ENCODE assay signal across 1 cellular context in the genomic region with DNA sequence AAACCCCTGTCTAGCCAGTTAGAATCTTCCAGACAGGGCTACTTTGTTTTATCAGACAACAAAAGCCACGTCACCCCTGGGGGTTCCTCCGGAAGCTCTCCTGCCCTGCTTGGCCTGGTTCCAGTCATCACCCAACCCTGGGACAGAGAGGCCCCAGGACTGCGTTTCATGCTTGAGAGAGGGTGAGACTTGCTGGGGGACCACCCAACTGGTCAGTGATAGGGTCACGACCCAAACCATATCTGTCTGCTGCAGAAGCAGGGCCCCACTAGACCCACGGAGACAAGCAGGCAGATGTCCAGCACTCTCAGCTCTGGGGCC.
TF ChIP-seq lines count a peak whose summit lies in the region.

No MANE protein-coding gene starts in this region.

TF ChIP-seq in HepG2, 621 proteins besides CTCF, POLR2A, EP300 and RAD21 (continued from another document and continues in another):
- TF ChIP-seq, protein P1, sequence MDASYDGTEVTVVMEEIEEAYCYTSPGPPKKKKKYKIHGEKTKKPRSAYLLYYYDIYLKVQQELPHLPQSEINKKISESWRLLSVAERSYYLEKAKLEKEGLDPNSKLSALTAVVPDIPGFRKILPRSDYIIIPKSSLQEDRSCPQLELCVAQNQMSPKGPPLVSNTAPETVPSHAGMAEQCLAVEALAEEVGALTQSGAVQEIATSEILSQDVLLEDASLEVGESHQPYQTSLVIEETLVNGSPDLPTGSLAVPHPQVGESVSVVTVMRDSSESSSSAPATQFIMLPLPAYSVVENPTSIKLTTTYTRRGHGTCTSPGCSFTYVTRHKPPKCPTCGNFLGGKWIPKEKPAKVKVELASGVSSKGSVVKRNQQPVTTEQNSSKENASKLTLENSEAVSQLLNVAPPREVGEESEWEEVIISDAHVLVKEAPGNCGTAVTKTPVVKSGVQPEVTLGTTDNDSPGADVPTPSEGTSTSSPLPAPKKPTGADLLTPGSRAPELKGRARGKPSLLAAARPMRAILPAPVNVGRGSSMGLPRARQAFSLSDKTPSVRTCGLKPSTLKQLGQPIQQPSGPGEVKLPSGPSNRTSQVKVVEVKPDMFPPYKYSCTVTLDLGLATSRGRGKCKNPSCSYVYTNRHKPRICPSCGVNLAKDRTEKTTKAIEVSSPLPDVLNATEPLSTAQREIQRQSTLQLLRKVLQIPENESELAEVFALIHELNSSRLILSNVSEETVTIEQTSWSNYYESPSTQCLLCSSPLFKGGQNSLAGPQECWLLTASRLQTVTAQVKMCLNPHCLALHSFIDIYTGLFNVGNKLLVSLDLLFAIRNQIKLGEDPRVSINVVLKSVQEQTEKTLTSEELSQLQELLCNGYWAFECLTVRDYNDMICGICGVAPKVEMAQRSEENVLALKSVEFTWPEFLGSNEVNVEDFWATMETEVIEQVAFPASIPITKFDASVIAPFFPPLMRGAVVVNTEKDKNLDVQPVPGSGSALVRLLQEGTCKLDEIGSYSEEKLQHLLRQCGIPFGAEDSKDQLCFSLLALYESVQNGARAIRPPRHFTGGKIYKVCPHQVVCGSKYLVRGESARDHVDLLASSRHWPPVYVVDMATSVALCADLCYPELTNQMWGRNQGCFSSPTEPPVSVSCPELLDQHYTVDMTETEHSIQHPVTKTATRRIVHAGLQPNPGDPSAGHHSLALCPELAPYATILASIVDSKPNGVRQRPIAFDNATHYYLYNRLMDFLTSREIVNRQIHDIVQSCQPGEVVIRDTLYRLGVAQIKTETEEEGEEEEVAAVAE (CRISPR knock-in tag; IDR thresholded peaks at IDR 0.05; ENCODE audit: borderline replicate concordance) = no peak
- TF ChIP-seq, protein P2, sequence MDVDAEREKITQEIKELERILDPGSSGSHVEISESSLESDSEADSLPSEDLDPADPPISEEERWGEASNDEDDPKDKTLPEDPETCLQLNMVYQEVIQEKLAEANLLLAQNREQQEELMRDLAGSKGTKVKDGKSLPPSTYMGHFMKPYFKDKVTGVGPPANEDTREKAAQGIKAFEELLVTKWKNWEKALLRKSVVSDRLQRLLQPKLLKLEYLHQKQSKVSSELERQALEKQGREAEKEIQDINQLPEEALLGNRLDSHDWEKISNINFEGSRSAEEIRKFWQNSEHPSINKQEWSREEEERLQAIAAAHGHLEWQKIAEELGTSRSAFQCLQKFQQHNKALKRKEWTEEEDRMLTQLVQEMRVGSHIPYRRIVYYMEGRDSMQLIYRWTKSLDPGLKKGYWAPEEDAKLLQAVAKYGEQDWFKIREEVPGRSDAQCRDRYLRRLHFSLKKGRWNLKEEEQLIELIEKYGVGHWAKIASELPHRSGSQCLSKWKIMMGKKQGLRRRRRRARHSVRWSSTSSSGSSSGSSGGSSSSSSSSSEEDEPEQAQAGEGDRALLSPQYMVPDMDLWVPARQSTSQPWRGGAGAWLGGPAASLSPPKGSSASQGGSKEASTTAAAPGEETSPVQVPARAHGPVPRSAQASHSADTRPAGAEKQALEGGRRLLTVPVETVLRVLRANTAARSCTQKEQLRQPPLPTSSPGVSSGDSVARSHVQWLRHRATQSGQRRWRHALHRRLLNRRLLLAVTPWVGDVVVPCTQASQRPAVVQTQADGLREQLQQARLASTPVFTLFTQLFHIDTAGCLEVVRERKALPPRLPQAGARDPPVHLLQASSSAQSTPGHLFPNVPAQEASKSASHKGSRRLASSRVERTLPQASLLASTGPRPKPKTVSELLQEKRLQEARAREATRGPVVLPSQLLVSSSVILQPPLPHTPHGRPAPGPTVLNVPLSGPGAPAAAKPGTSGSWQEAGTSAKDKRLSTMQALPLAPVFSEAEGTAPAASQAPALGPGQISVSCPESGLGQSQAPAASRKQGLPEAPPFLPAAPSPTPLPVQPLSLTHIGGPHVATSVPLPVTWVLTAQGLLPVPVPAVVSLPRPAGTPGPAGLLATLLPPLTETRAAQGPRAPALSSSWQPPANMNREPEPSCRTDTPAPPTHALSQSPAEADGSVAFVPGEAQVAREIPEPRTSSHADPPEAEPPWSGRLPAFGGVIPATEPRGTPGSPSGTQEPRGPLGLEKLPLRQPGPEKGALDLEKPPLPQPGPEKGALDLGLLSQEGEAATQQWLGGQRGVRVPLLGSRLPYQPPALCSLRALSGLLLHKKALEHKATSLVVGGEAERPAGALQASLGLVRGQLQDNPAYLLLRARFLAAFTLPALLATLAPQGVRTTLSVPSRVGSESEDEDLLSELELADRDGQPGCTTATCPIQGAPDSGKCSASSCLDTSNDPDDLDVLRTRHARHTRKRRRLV (CRISPR knock-in tag; IDR thresholded peaks at IDR 0.05) = no peak
- TF ChIP-seq FOXK1 (CRISPR knock-in tag; IDR thresholded peaks at IDR 0.05; ENCODE audit: borderline replicate concordance, low read depth) = peak; percentile 16; the same call in 1 of the 2 replicates
- no peak for TF ChIP-seq ZNF337 (CRISPR knock-in tag; IDR thresholded peaks at IDR 0.05; ENCODE audit: borderline replicate concordance, low read depth)
- TF ChIP-seq, protein P3, sequence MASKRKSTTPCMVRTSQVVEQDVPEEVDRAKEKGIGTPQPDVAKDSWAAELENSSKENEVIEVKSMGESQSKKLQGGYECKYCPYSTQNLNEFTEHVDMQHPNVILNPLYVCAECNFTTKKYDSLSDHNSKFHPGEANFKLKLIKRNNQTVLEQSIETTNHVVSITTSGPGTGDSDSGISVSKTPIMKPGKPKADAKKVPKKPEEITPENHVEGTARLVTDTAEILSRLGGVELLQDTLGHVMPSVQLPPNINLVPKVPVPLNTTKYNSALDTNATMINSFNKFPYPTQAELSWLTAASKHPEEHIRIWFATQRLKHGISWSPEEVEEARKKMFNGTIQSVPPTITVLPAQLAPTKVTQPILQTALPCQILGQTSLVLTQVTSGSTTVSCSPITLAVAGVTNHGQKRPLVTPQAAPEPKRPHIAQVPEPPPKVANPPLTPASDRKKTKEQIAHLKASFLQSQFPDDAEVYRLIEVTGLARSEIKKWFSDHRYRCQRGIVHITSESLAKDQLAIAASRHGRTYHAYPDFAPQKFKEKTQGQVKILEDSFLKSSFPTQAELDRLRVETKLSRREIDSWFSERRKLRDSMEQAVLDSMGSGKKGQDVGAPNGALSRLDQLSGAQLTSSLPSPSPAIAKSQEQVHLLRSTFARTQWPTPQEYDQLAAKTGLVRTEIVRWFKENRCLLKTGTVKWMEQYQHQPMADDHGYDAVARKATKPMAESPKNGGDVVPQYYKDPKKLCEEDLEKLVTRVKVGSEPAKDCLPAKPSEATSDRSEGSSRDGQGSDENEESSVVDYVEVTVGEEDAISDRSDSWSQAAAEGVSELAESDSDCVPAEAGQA (IDR thresholded peaks at IDR 0.05; ENCODE audit: low read depth) = no peak
- TF ChIP-seq, protein P3 (CRISPR knock-in tag; IDR thresholded peaks at IDR 0.05; ENCODE audit: borderline replicate concordance) = no peak
- TF ChIP-seq CREB1 (IDR thresholded peaks at IDR 0.05) = peak; percentile 59
- TF ChIP-seq CREB1 (CRISPR knock-in tag; IDR thresholded peaks at IDR 0.05) = peak; percentile 43; the same call in 1 of the 2 replicates
- no peak for TF ChIP-seq KAT7 (CRISPR knock-in tag; IDR thresholded peaks at IDR 0.05; ENCODE audit: borderline replicate concordance)
- peak; percentile 28; the same call in 1 of the 2 replicates for TF ChIP-seq PHF21A (CRISPR knock-in tag; IDR thresholded peaks at IDR 0.05)
- no peak for TF ChIP-seq ZNF441 (CRISPR knock-in tag; IDR thresholded peaks at IDR 0.05; ENCODE audit: borderline replicate concordance)
- TF ChIP-seq JUND (CRISPR knock-in tag; IDR thresholded peaks at IDR 0.05) = no peak
- TF ChIP-seq, protein P4, sequence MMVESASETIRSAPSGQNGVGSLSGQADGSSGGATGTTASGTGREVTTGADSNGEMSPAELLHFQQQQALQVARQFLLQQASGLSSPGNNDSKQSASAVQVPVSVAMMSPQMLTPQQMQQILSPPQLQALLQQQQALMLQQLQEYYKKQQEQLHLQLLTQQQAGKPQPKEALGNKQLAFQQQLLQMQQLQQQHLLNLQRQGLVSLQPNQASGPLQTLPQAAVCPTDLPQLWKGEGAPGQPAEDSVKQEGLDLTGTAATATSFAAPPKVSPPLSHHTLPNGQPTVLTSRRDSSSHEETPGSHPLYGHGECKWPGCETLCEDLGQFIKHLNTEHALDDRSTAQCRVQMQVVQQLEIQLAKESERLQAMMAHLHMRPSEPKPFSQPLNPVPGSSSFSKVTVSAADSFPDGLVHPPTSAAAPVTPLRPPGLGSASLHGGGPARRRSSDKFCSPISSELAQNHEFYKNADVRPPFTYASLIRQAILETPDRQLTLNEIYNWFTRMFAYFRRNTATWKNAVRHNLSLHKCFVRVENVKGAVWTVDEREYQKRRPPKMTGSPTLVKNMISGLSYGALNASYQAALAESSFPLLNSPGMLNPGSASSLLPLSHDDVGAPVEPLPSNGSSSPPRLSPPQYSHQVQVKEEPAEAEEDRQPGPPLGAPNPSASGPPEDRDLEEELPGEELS (CRISPR knock-in tag; IDR thresholded peaks at IDR 0.05) = no peak
- 0 out of 2 replicates have a peak, but pooled peaks have one; percentile 55 for TF ChIP-seq ZNF564 (CRISPR knock-in tag; IDR thresholded peaks at IDR 0.05)
- no peak for TF ChIP-seq TARDBP (CRISPR knock-in tag; IDR thresholded peaks at IDR 0.05)
- TF ChIP-seq, protein P5, sequence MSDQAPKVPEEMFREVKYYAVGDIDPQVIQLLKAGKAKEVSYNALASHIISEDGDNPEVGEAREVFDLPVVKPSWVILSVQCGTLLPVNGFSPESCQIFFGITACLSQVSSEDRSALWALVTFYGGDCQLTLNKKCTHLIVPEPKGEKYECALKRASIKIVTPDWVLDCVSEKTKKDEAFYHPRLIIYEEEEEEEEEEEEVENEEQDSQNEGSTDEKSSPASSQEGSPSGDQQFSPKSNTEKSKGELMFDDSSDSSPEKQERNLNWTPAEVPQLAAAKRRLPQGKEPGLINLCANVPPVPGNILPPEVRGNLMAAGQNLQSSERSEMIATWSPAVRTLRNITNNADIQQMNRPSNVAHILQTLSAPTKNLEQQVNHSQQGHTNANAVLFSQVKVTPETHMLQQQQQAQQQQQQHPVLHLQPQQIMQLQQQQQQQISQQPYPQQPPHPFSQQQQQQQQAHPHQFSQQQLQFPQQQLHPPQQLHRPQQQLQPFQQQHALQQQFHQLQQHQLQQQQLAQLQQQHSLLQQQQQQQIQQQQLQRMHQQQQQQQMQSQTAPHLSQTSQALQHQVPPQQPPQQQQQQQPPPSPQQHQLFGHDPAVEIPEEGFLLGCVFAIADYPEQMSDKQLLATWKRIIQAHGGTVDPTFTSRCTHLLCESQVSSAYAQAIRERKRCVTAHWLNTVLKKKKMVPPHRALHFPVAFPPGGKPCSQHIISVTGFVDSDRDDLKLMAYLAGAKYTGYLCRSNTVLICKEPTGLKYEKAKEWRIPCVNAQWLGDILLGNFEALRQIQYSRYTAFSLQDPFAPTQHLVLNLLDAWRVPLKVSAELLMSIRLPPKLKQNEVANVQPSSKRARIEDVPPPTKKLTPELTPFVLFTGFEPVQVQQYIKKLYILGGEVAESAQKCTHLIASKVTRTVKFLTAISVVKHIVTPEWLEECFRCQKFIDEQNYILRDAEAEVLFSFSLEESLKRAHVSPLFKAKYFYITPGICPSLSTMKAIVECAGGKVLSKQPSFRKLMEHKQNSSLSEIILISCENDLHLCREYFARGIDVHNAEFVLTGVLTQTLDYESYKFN (CRISPR knock-in tag; conservative IDR thresholded peaks at IDR 0.05) = no peak
- no peak for TF ChIP-seq CBX2 (IDR thresholded peaks at IDR 0.05; ENCODE audit: low read depth, low read length)
- TF ChIP-seq CBX2 (CRISPR knock-in tag; IDR thresholded peaks at IDR 0.05; ENCODE audit: low read depth) = no peak
- no peak for TF ChIP-seq FOXO1 (CRISPR knock-in tag; IDR thresholded peaks at IDR 0.05)
- TF ChIP-seq, protein P6, sequence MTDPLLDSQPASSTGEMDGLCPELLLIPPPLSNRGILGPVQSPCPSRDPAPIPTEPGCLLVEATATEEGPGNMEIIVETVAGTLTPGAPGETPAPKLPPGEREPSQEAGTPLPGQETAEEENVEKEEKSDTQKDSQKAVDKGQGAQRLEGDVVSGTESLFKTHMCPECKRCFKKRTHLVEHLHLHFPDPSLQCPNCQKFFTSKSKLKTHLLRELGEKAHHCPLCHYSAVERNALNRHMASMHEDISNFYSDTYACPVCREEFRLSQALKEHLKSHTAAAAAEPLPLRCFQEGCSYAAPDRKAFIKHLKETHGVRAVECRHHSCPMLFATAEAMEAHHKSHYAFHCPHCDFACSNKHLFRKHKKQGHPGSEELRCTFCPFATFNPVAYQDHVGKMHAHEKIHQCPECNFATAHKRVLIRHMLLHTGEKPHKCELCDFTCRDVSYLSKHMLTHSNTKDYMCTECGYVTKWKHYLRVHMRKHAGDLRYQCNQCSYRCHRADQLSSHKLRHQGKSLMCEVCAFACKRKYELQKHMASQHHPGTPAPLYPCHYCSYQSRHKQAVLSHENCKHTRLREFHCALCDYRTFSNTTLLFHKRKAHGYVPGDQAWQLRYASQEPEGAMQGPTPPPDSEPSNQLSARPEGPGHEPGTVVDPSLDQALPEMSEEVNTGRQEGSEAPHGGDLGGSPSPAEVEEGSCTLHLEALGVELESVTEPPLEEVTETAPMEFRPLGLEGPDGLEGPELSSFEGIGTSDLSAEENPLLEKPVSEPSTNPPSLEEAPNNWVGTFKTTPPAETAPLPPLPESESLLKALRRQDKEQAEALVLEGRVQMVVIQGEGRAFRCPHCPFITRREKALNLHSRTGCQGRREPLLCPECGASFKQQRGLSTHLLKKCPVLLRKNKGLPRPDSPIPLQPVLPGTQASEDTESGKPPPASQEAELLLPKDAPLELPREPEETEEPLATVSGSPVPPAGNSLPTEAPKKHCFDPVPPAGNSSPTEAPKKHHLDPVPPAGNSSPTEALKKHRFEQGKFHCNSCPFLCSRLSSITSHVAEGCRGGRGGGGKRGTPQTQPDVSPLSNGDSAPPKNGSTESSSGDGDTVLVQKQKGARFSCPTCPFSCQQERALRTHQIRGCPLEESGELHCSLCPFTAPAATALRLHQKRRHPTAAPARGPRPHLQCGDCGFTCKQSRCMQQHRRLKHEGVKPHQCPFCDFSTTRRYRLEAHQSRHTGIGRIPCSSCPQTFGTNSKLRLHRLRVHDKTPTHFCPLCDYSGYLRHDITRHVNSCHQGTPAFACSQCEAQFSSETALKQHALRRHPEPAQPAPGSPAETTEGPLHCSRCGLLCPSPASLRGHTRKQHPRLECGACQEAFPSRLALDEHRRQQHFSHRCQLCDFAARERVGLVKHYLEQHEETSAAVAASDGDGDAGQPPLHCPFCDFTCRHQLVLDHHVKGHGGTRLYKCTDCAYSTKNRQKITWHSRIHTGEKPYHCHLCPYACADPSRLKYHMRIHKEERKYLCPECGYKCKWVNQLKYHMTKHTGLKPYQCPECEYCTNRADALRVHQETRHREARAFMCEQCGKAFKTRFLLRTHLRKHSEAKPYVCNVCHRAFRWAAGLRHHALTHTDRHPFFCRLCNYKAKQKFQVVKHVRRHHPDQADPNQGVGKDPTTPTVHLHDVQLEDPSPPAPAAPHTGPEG (CRISPR knock-in tag; IDR thresholded peaks at IDR 0.05) = 0 out of 2 replicates have a peak, but pooled peaks have one; percentile 6
- TF ChIP-seq GATAD2A (CRISPR knock-in tag; IDR thresholded peaks at IDR 0.05) = peak; percentile 53; the same call in 1 of the 2 replicates
- no peak for TF ChIP-seq SRSF4 (IDR thresholded peaks at IDR 0.05; ENCODE audit: low read depth, low read length, poor library complexity, severe bottlenecking)
